1 cellular context compared by ENCODE assay signal in genomic region chr15:39272901-39273300, GRCh38.
TF ChIP-seq lines count a peak whose summit lies in the region.

No MANE protein-coding gene starts in this region.

TF ChIP-seq in A549, 52 proteins besides CTCF, POLR2A, EP300 and RAD21 (continued from another document):
- TF ChIP-seq EHF (CRISPR knock-in tag; IDR thresholded peaks at IDR 0.05) (no peak), FOSL2 (IDR thresholded peaks at IDR 0.05) (no peak), FOSL2 (CRISPR knock-in tag; IDR thresholded peaks at IDR 0.05) (no peak), JUN (IDR thresholded peaks at IDR 0.05) (no peak), MAZ (IDR thresholded peaks at IDR 0.05; ENCODE audit: borderline replicate concordance, low read depth, low read length) (no peak), NPAS2 (CRISPR knock-in tag; IDR thresholded peaks at IDR 0.05; ENCODE audit: borderline replicate concordance) (no peak), KDM5A (IDR thresholded peaks at IDR 0.05) (no peak), MAX (IDR thresholded peaks at IDR 0.05) (no peak)
